In the genomic region with DNA sequence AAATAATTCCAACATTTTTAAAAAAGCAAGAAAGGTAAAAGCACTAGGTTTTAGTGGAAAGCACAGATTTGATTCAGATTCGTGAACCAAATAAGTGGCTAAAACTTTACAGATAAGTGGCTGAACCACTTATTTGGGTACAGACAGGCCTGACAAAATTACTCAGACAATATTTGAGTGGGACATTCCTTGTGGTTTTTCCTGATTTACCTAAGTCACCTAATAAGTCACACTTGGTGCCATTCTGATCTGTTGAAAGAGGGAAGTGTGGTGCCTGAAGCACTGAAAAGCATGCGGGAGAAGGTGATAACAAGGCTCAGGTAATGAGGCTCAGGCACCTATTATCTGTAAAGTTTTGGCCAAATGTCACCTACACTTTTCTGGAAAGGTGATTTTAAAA, we compare ENCODE assay signal across 22 cellular contexts.
DNase-seq lines count a peak whose midpoint lies in the region; ATAC-seq and TF ChIP-seq lines count a peak whose summit lies in the region.
"Had no signal": no experiment of that assay in that cellular context is flagged by ENCODE, and none has a peak within 500 bp of the region (broad histone marks: within the 10 kb centered on the region; RNA-seq: fewer than 3 reads in every experiment).

No MANE protein-coding gene starts in this region.

- peak overlapping the region; percentile 34 for H2AFZ ChIP-seq in mammary epithelial cell (ENCODE audit: low read depth, low read length)

- in situ Hi-C loops in mammary epithelial cell (cut with MboI; ENCODE audit: low sequenced_read_pairs in 2 of 2), result no loop called here

- no peak for ATAC-seq in heart right ventricle
- ATAC-seq: naive thymus-derived CD8-positive, alpha-beta T cell; psoas muscle; stimulated activated naive B cell treated with anti-CD40 and anti-IgM and Interleukin-4, amounts not matched to agents 10 μg/mL and 1 μg/mL and 100 μg/mL, for 72 hours had no signal

- peaks cover 23% of the 10 kb centered on the region for H3K4me1 ChIP-seq in mammary epithelial cell (ENCODE audit: insufficient read depth, low read length)
- peaks cover 0 to 25% (median 13%) of the 10 kb centered on the region in 4 donors for H3K4me1 ChIP-seq in liver (ENCODE audit: control insufficient read depth in 4 of 4, insufficient read depth in 4 of 4, low read length in 3 of 4)
- no peaks in the 10 kb centered on the region for H3K4me1 ChIP-seq in urinary bladder (ENCODE audit: insufficient read depth)
- peaks cover 0 to 9% (median 0%) of the 10 kb centered on the region in 9 donors for H3K4me1 ChIP-seq in heart right ventricle
- H3K4me1 ChIP-seq: psoas muscle, uterus had no signal

- H3K9ac ChIP-seq in mammary epithelial cell (ENCODE audit: insufficient read depth, low read length), result peak overlapping the region; percentile 8
- peak overlapping the region in 1 of 2 donors; percentile 92 for H3K9ac ChIP-seq in liver (ENCODE audit: low read depth in 1 of 2, low read length in 2 of 2)

- intact Hi-C loops in mammary epithelial cell (cut with micrococcal nuclease), result loop anchor here (1.0 kb wide), 2 partner anchors 18 to 81 kb away; partner anchors contain the start of gene CD55
- intact Hi-C loops in heart right ventricle (cut with DNase I), result no loop called here

- H3K4me2 ChIP-seq in mammary epithelial cell (ENCODE audit: insufficient read depth, low read depth, low read length), result peak overlapping the region; percentile 42

- TF ChIP-seq RAD21 in liver (IDR thresholded peaks at IDR 0.05), result no peak

- TF ChIP-seq CTCF in mammary epithelial cell (conservative IDR thresholded peaks at IDR 0.05 in 1 of 2, IDR thresholded peaks at IDR 0.05 in 1 of 2; ENCODE audit: extremely low read depth in 1 of 2, insufficient read depth in 1 of 2, low read depth in 1 of 2, low read length in 2 of 2), result no peak
- no peak for TF ChIP-seq CTCF in liver (IDR thresholded peaks at IDR 0.05; ENCODE audit: low read depth, low read length, missing input control)
- TF ChIP-seq CTCF in heart right ventricle (IDR thresholded peaks at IDR 0.05), result no peak

- H3K4me3 ChIP-seq in mammary epithelial cell (replicated peaks in 1 of 3; ENCODE audit: insufficient read depth in 1 of 3, low read depth in 2 of 3, low read length in 3 of 3), result peak overlapping the region in 1 of 3 experiments; percentile 0
- H3K4me3 ChIP-seq in liver (ENCODE audit: low read depth in 1 of 3, low read length in 3 of 3), result peak overlapping the region in 1 of 3 donors; percentile 26
- no peak overlapping the region for H3K4me3 ChIP-seq in urinary bladder (ENCODE audit: low read depth, low read length)
- H3K4me3 ChIP-seq in heart right ventricle, result no peak overlapping the region
- H3K4me3 ChIP-seq: psoas muscle, uterus had no signal

- peak; percentile 69 for DNase-seq in M059J (ENCODE audit: low read depth)
- no peak for DNase-seq in mammary epithelial cell
- DNase-seq in heart right ventricle, result no peak
- DNase-seq in activated gamma-delta T cell (lab: John Stamatoyannopoulos, UW), result no peak
- DNase-seq in cerebellum (ENCODE audit: low spot score), result no peak
- DNase-seq: activated CD4-positive, alpha-beta T cell treated with anti-CD3 and anti-CD28 coated beads for 4 hours; activated CD8-positive, alpha-beta memory T cell treated with anti-CD3 and anti-CD28 coated beads for 24 hours; activated T-cell treated with anti-CD3 and anti-CD28 coated beads, Interleukin-2, amount 50 U/mL, for 24 hours; CD4-positive, CD25-positive, alpha-beta regulatory T cell; head of caudate nucleus; MM.1S; naive thymus-derived CD8-positive, alpha-beta T cell; NCI-H1417; NCI-H2029 treated with DMSO at 0.1 percent for 48 hours; NCI-H82; nucleus accumbens; psoas muscle; stimulated activated CD4-positive, alpha-beta T cell treated with anti-CD3 and anti-CD28 coated beads, Interleukin-15, amount 100 ng/mL, for 24 hours; stimulated activated naive B cell treated with anti-CD40 and anti-IgM and Interleukin-4, amounts not matched to agents 10 μg/mL and 1 μg/mL and 100 μg/mL, for 72 hours; uterus had no signal

- H3K9me3 ChIP-seq in mammary epithelial cell (replicated peaks; ENCODE audit: insufficient read depth, low read length) (no peaks in the 10 kb centered on the region), liver (ENCODE audit: control insufficient read depth in 4 of 4, low read length in 3 of 4) (no peaks in the 10 kb centered on the region), heart right ventricle (peaks cover 0 to 6% (median 0%) of the 10 kb centered on the region in 11 donors)
- H3K9me3 ChIP-seq: psoas muscle, uterus had no signal

- H3K27me3 ChIP-seq in mammary epithelial cell (ENCODE audit: insufficient read depth, low read length) (no peaks in the 10 kb centered on the region), liver (ENCODE audit: control insufficient read depth in 4 of 4, insufficient read depth in 4 of 4, low read length in 3 of 4) (no peaks in the 10 kb centered on the region), heart right ventricle (no peaks in the 10 kb centered on the region)
- H3K27me3 ChIP-seq: uterus had no signal

- BruUV-seq in mammary epithelial cell (replicated peaks; lab: Mats Ljungman, UMichigan), result no TSS peak

- 24% methylated on average over 2 of the region's 2 CpGs for WGBS in mammary epithelial cell (ENCODE audit: low coverage, missing lambda C conversion rate)
- WGBS in liver, result 63% methylated on average over 2 of the region's 2 CpGs
- WGBS in urinary bladder, result 93% methylated on average over 2 of the region's 2 CpGs
- WGBS in heart right ventricle, 2 donors, result 95 to 97% methylated on average over 2 of the region's 2 CpGs

- dilution Hi-C loops in mammary epithelial cell (cut with HindIII; ENCODE audit: low sequenced_read_pairs), result no loop called here

- H3K27ac ChIP-seq in mammary epithelial cell (ENCODE audit: insufficient read depth, low read depth, low read length) (peak overlapping the region; percentile 87), liver (ENCODE audit: low read depth in 1 of 2, low read length in 2 of 2) (peak overlapping the region; percentile 89 to 97), urinary bladder (ENCODE audit: low read depth) (peak overlapping the region; percentile 38), heart right ventricle (no peak overlapping the region)
- H3K27ac ChIP-seq: psoas muscle, uterus had no signal

- H3K36me3 ChIP-seq in mammary epithelial cell (ENCODE audit: insufficient read depth, low read length) (no peaks in the 10 kb centered on the region), liver (ENCODE audit: control insufficient read depth in 4 of 4, insufficient read depth in 3 of 4, low read depth in 1 of 4, low read length in 3 of 4) (no peaks in the 10 kb centered on the region), urinary bladder (ENCODE audit: insufficient read depth) (no peaks in the 10 kb centered on the region), heart right ventricle (no peaks in the 10 kb centered on the region)
- H3K36me3 ChIP-seq: uterus had no signal

- no peaks in the 10 kb centered on the region for H3K79me2 ChIP-seq in mammary epithelial cell (ENCODE audit: insufficient read depth, low read length)

- H4K20me1 ChIP-seq in mammary epithelial cell (ENCODE audit: insufficient read depth, low read length), result no peaks in the 10 kb centered on the region

- CTCF ChIA-PET in mammary epithelial cell (lab: Charles Lee; ENCODE audit: low non-redundant PET), result no interaction called here

TF ChIP-seq in liver, 16 proteins besides CTCF, POLR2A, EP300 and RAD21:
- no peak for TF ChIP-seq EGR1 (IDR thresholded peaks at IDR 0.05; ENCODE audit: low read depth in 2 of 2)
- no peak for TF ChIP-seq JUND (IDR thresholded peaks at IDR 0.05)
- no peak for TF ChIP-seq HNF4G (IDR thresholded peaks at IDR 0.05)
- TF ChIP-seq TAF1 (conservative IDR thresholded peaks at IDR 0.05), result no peak
- TF ChIP-seq SP1 (IDR thresholded peaks at IDR 0.05), result no peak
- TF ChIP-seq, protein P1, sequence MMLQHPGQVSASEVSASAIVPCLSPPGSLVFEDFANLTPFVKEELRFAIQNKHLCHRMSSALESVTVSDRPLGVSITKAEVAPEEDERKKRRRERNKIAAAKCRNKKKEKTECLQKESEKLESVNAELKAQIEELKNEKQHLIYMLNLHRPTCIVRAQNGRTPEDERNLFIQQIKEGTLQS (IDR thresholded peaks at IDR 0.05), result no peak

Comparison
In these comparisons a context has a peak if more than half of its experiments do, and no peak if none do; other contexts are left out.
1. H3K27ac ChIP-seq: peak in mammary epithelial cell (single experiment), liver (2 of 2) and urinary bladder (single experiment); none in heart right ventricle (0 of 10).